Comparison of ENCODE assay signal across 29 cellular contexts in genomic region chr13:69008503-69008902, GRCh38.
"Had no signal": no experiment of that assay in that cellular context is flagged by ENCODE, and none has a peak within 500 bp of the region (broad histone marks: within the 10 kb centered on the region; RNA-seq: fewer than 3 reads in every experiment).

No MANE protein-coding gene starts in this region.

- H3K4me1 Mint-ChIP-seq: mesothelial cell of epicardium; naive B cell; naive thymus-derived CD8-positive, alpha-beta T cell had no signal

- H3K4me3 ChIP-seq: coronary artery, dorsolateral prefrontal cortex, esophagus squamous epithelium, gastrocnemius medialis, heart right ventricle, left lung, lower lobe of right lung, mucosa of descending colon had no signal

- H3K36me3 ChIP-seq: esophagus squamous epithelium, gastrocnemius medialis, heart right ventricle, left lung, lower lobe of right lung had no signal

- H3K36me3 Mint-ChIP-seq: mesothelial cell of epicardium; naive B cell; naive thymus-derived CD8-positive, alpha-beta T cell had no signal

- H3K27me3 Mint-ChIP-seq: naive B cell; naive thymus-derived CD8-positive, alpha-beta T cell had no signal

- H3K9me3 ChIP-seq: esophagus squamous epithelium, gastrocnemius medialis, lower lobe of right lung, mucosa of descending colon had no signal

- ATAC-seq: esophagus mucosa; gastrocnemius medialis; heart right ventricle; left cardiac atrium; left lung; left ventricle myocardium superior; lower lobe of right lung; mucosa of descending colon; naive thymus-derived CD8-positive, alpha-beta T cell had no signal

- H3K27ac Mint-ChIP-seq: endodermal cell; mesothelial cell of epicardium; naive thymus-derived CD8-positive, alpha-beta T cell had no signal

- H3K4me3 Mint-ChIP-seq: endodermal cell; mesothelial cell of epicardium; naive B cell; naive thymus-derived CD8-positive, alpha-beta T cell had no signal

- FAIRE-seq: endometrium, islet of Langerhans, keratinocyte had no signal

- H3K27me3 ChIP-seq: dorsolateral prefrontal cortex, esophagus squamous epithelium, gastrocnemius medialis, heart right ventricle, left lung had no signal

- H3K4me1 ChIP-seq: esophagus squamous epithelium, gastrocnemius medialis, heart right ventricle, left lung, lower lobe of right lung had no signal

- H3K27ac ChIP-seq: coronary artery, dorsolateral prefrontal cortex, epithelial cell of prostate, esophagus squamous epithelium, gastrocnemius medialis, heart right ventricle, left lung, lower lobe of right lung had no signal

- DNase-seq: dermis blood vessel endothelial cell; dorsolateral prefrontal cortex; effector CD4-positive, alpha-beta T cell; effector memory CD4-positive, alpha-beta T cell; endodermal cell; erythroblast; esophagus squamous epithelium; foreskin fibroblast; foreskin melanocyte; gastrocnemius medialis; glutamatergic neuron; head of caudate nucleus; heart right ventricle; hippocampal formation; left cardiac atrium; left ventricle myocardium superior; lower lobe of right lung; mesenchymal stem cell; naive B cell; naive thymus-derived CD8-positive, alpha-beta T cell had no signal
